In genomic region chr9:121122450-121123032, GRCh38 we compare ENCODE assay signal across 8 cellular contexts. TPM values are rescaled to one million over a fixed set of nuclear protein-coding genes. Genes with fewer than 3 reads are reported as not detected.
DNase-seq lines count a peak whose midpoint lies in the region; ATAC-seq lines count a peak whose summit lies in the region.

No MANE protein-coding gene starts in this region.

- H3K27ac Mint-ChIP-seq in activated naive CD8-positive, alpha-beta T cell treated with anti-CD3 and anti-CD28 coated beads, Interleukin-2, amount 50 U/mL, for 24 hours = peak overlapping the region; percentile 86

- H3K27ac ChIP-seq in mesodermal cell (ENCODE audit: low read depth, low read length, severe bottlenecking) = no peak overlapping the region

- H3K36me3 ChIP-seq in mesodermal cell (ENCODE audit: control insufficient read depth, insufficient read depth, low read length) = peaks cover 3% of the 10 kb centered on the region

- no peaks in the 10 kb centered on the region for H3K9me3 ChIP-seq in mesodermal cell (ENCODE audit: control insufficient read depth, low read length)

- H3K4me1 Mint-ChIP-seq in activated naive CD8-positive, alpha-beta T cell treated with anti-CD3 and anti-CD28 coated beads, Interleukin-2, amount 50 U/mL, for 24 hours = peaks cover 50% of the 10 kb centered on the region

- no peaks in the 10 kb centered on the region for H3K9me3 Mint-ChIP-seq in activated naive CD8-positive, alpha-beta T cell treated with anti-CD3 and anti-CD28 coated beads, Interleukin-2, amount 50 U/mL, for 24 hours

- H3K27me3 Mint-ChIP-seq in activated naive CD8-positive, alpha-beta T cell treated with anti-CD3 and anti-CD28 coated beads, Interleukin-2, amount 50 U/mL, for 24 hours = no peaks in the 10 kb centered on the region

- H3K36me3 Mint-ChIP-seq in activated naive CD8-positive, alpha-beta T cell treated with anti-CD3 and anti-CD28 coated beads, Interleukin-2, amount 50 U/mL, for 24 hours (ENCODE audit: low read depth) = peaks cover 40% of the 10 kb centered on the region

- ATAC-seq in activated naive CD8-positive, alpha-beta T cell treated with anti-CD3 and anti-CD28 coated beads, Interleukin-2, amount 50 U/mL, for 24 hours = no peak
- ATAC-seq in GM21423 (IDR thresholded peaks at IDR 0.05; ENCODE audit: unreplicated experiment) = no peak

- WGBS in mesodermal cell (ENCODE audit: insufficient coverage in 2 of 2), 2 experiments = 86% methylated on average over 1 of the region's 4 CpGs; no CpG with 5 or more reads in 1 of the 2 experiments

- peaks cover 5% of the 10 kb centered on the region for H3K4me1 ChIP-seq in mesodermal cell (ENCODE audit: control insufficient read depth, insufficient read depth, low read length, poor library complexity, severe bottlenecking)

- H3K4me3 Mint-ChIP-seq in activated naive CD8-positive, alpha-beta T cell treated with anti-CD3 and anti-CD28 coated beads, Interleukin-2, amount 50 U/mL, for 24 hours = peak overlapping the region; percentile 80

- H3K4me3 ChIP-seq in mesodermal cell (ENCODE audit: extremely low read depth, insufficient read depth, low read length, poor library complexity, severe bottlenecking) = peak overlapping the region; percentile 27

- peak; percentile 29 for DNase-seq in stimulated activated CD4-positive, alpha-beta T cell treated with anti-CD3 and anti-CD28 coated beads, Interleukin-15, amount 100 ng/mL, for 24 hours
- DNase-seq in stimulated activated CD4-positive, alpha-beta T cell treated with anti-CD3 and anti-CD28 coated beads, Interleukin-1b, Interleukin-23, amount 100 ng/mL, for 48 hours = no peak
- peak; percentile 15 for DNase-seq in activated naive CD8-positive, alpha-beta T cell treated with anti-CD3 and anti-CD28 coated beads, Interleukin-2, amount 50 U/mL, for 24 hours
- DNase-seq in islet precursor cell (no peak), occipital lobe (lab: John Stamatoyannopoulos, UW) (no peak), GM19238 (ENCODE audit: insufficient read length, low spot score) (no peak)

RNA-seq across cellular contexts. Expression of gene CNTRL, which starts 47.8 kb away (rescaled TPM):
- polyA plus RNA-seq in mesodermal cell (2013, experiment 1 of 2) = 16.4 TPM
- 17.3 TPM for polyA plus RNA-seq in mesodermal cell (2013, experiment 2 of 2)
- 14.2 TPM for total RNA-seq in occipital lobe

Comparison
In these comparisons a context has a peak if more than half of its experiments do, and no peak if none do; other contexts are left out.
1. DNase-seq: peak in stimulated activated CD4-positive, alpha-beta T cell treated with anti-CD3 and anti-CD28 coated beads, Interleukin-15, amount 100 ng/mL, for 24 hours (single experiment) and activated naive CD8-positive, alpha-beta T cell treated with anti-CD3 and anti-CD28 coated beads, Interleukin-2, amount 50 U/mL, for 24 hours (single experiment); none in stimulated activated CD4-positive, alpha-beta T cell treated with anti-CD3 and anti-CD28 coated beads, Interleukin-1b, Interleukin-23, amount 100 ng/mL, for 48 hours (single experiment), islet precursor cell (single experiment), occipital lobe (single experiment) and GM19238 (single experiment).